Comparison of ENCODE assay signal across 10 cellular contexts in genomic region chr14:24273422-24273998, GRCh38.
A peak's percentile ranks its signal among the peaks of the same experiment; 100 is the strongest.
DNase-seq lines count a peak whose midpoint lies in the region; ATAC-seq and TF ChIP-seq lines count a peak whose summit lies in the region.
"Had no signal": no experiment of that assay in that cellular context is flagged by ENCODE, and none has a peak within 500 bp of the region (broad histone marks: within the 10 kb centered on the region; RNA-seq: fewer than 3 reads in every experiment).

No MANE protein-coding gene starts in this region.

- peak overlapping the region; percentile 10; the same call in 1 of the 2 replicates for H3K9ac ChIP-seq in OCI-LY3 (ENCODE audit: low read length)

- no peak for ATAC-seq in effector memory CD8-positive, alpha-beta T cell (replicated peaks)
- no peak for ATAC-seq in HG02970 (IDR thresholded peaks at IDR 0.05; ENCODE audit: low FRiP score, unreplicated experiment)

- no peaks in the 10 kb centered on the region for H3K79me2 ChIP-seq in OCI-LY3 (ENCODE audit: low read length)

- H2AFZ ChIP-seq in OCI-LY3 (ENCODE audit: low read depth, low read length), result no peak overlapping the region

- no peaks in the 10 kb centered on the region for H3K9me3 Mint-ChIP-seq in effector memory CD8-positive, alpha-beta T cell

- H3K4me2 ChIP-seq in OCI-LY3 (ENCODE audit: low read length), result peak overlapping the region; percentile 74
- H3K4me2 ChIP-seq: smooth muscle cell had no signal

- DNase-seq in NCI-H748 (lab: John Stamatoyannopoulos, UW; ENCODE audit: unreplicated experiment), result peak; percentile 8
- DNase-seq in NCI-H748 treated with DMSO at 0.1 percent for 48 hours (lab: John Stamatoyannopoulos, UW), result no peak
- no peak for DNase-seq in effector memory CD8-positive, alpha-beta T cell
- DNase-seq in NCI-H146 (lab: John Stamatoyannopoulos, UW), result no peak
- no peak for DNase-seq in LoVo (ENCODE audit: low spot score)
- DNase-seq: uterus had no signal

- H3K4me3 Mint-ChIP-seq in effector memory CD8-positive, alpha-beta T cell, result no peak overlapping the region

- no peaks in the 10 kb centered on the region for H3K27me3 Mint-ChIP-seq in effector memory CD8-positive, alpha-beta T cell

- H3K9me3 ChIP-seq in OCI-LY3 (ENCODE audit: insufficient read depth, low read length), result no peaks in the 10 kb centered on the region
- H3K9me3 ChIP-seq: uterus had no signal

- TF ChIP-seq CTCF in OCI-LY3 (IDR thresholded peaks at IDR 0.05; ENCODE audit: low read depth, low read length), result no peak; the same call in 1 of the 2 replicates

- peaks cover 18% of the 10 kb centered on the region for H3K36me3 Mint-ChIP-seq in effector memory CD8-positive, alpha-beta T cell (ENCODE audit: insufficient read depth)

- H3K4me1 ChIP-seq in OCI-LY3 (ENCODE audit: low read length), result peaks cover 49% of the 10 kb centered on the region
- H3K4me1 ChIP-seq: uterus had no signal

- H3K27ac ChIP-seq in OCI-LY3 (ENCODE audit: low read length), result peak overlapping the region; percentile 38
- H3K27ac ChIP-seq in skin epidermis, result peak overlapping the region in 19 of 21 experiments; percentile 13 to 100 (median 66)
- H3K27ac ChIP-seq: uterus had no signal

- peaks cover 21 to 27% of the 10 kb centered on the region in 2 donors for H3K4me1 Mint-ChIP-seq in effector memory CD8-positive, alpha-beta T cell (ENCODE audit: low read depth in 2 of 2)

- H4K20me1 ChIP-seq in OCI-LY3 (ENCODE audit: insufficient read depth, low read length), result no peaks in the 10 kb centered on the region

- no peaks in the 10 kb centered on the region for H3K27me3 ChIP-seq in OCI-LY3 (ENCODE audit: low read depth, low read length)
- H3K27me3 ChIP-seq: uterus had no signal

- peak overlapping the region; percentile 80 to 94 for H3K27ac Mint-ChIP-seq in effector memory CD8-positive, alpha-beta T cell

- no peaks in the 10 kb centered on the region for H3K36me3 ChIP-seq in OCI-LY3 (replicated peaks; ENCODE audit: low read depth, low read length)
- H3K36me3 ChIP-seq: uterus had no signal

- H3K4me3 ChIP-seq in OCI-LY3 (ENCODE audit: low read length), result peak overlapping the region; percentile 45
- no peak overlapping the region for H3K4me3 ChIP-seq in skin epidermis
- H3K4me3 ChIP-seq: smooth muscle cell, uterus had no signal
